Comparison of ENCODE assay signal across 8 cellular contexts in genomic region chr19:50330365-50331078, GRCh38. TPM values are rescaled to one million over a fixed set of nuclear protein-coding genes. Genes with fewer than 3 reads are reported as not detected.
DNase-seq lines count a peak whose midpoint lies in the region; ATAC-seq, FAIRE-seq and TF ChIP-seq lines count a peak whose summit lies in the region.

No MANE protein-coding gene starts in this region.

- H3K9me3 ChIP-seq in T-helper 17 cell (ENCODE audit: control insufficient read depth, low read length, poor library complexity, severe bottlenecking) (no peaks in the 10 kb centered on the region), astrocyte (ENCODE audit: insufficient read depth, low read depth, low read length) (peaks cover 5% of the 10 kb centered on the region), kidney (ENCODE audit: control insufficient read depth in 1 of 2, low read length in 2 of 2) (no peaks in the 10 kb centered on the region)

- H3K27ac ChIP-seq in astrocyte (ENCODE audit: low read depth, low read length) (no peak overlapping the region), kidney (ENCODE audit: low read depth in 2 of 2, low read length in 2 of 2) (peak overlapping the region; percentile 84 to 89)

- peaks cover 33% of the 10 kb centered on the region for H3K27me3 ChIP-seq in astrocyte (ENCODE audit: insufficient read depth, low read length)

- ATAC-seq in GM21360 (IDR thresholded peaks at IDR 0.05; ENCODE audit: unreplicated experiment) (peak; percentile 26), T-helper 17 cell (peak; percentile 47)

- H3K27ac Mint-ChIP-seq in T-helper 17 cell, result peak overlapping the region; percentile 48
- H3K27ac Mint-ChIP-seq in astrocyte (ENCODE audit: unreplicated experiment), result no peak overlapping the region

- peak overlapping the region; percentile 63 for H3K4me2 ChIP-seq in astrocyte (ENCODE audit: low read length)

- H3K4me1 Mint-ChIP-seq in T-helper 17 cell (peaks cover 46% of the 10 kb centered on the region), astrocyte (ENCODE audit: low read depth, unreplicated experiment) (no peaks in the 10 kb centered on the region)

- no peaks in the 10 kb centered on the region for H3K79me2 ChIP-seq in astrocyte (ENCODE audit: insufficient read depth, low read length)

- H3K4me1 ChIP-seq in astrocyte (ENCODE audit: insufficient read depth, low read length) (peaks cover 8% of the 10 kb centered on the region), kidney (ENCODE audit: control insufficient read depth in 1 of 2, insufficient read depth in 1 of 2, low read depth in 1 of 2, low read length in 2 of 2) (peaks cover 0 to 31% of the 10 kb centered on the region in 2 donors)

- peaks cover 27% of the 10 kb centered on the region for H3K9me3 Mint-ChIP-seq in astrocyte (ENCODE audit: unreplicated experiment)

- no peaks in the 10 kb centered on the region for H3K36me3 ChIP-seq in astrocyte (ENCODE audit: insufficient read depth, low read length)
- no peaks in the 10 kb centered on the region for H3K36me3 ChIP-seq in kidney (ENCODE audit: control insufficient read depth in 1 of 2, insufficient read depth in 2 of 2, low read length in 2 of 2)

- H3K27me3 Mint-ChIP-seq in T-helper 17 cell (peaks cover 7% of the 10 kb centered on the region), astrocyte (ENCODE audit: low read depth, unreplicated experiment) (no peaks in the 10 kb centered on the region)

- intact Hi-C loops in kidney (cut with DNase I), result no loop called here

- H4K20me1 ChIP-seq in astrocyte (ENCODE audit: insufficient read depth, low read length), result no peaks in the 10 kb centered on the region

- H3K9ac ChIP-seq in astrocyte (ENCODE audit: low read length) (no peak overlapping the region), kidney (ENCODE audit: low read length in 2 of 2) (peak overlapping the region; percentile 55 to 91)

- H3K4me3 ChIP-seq in astrocyte (ENCODE audit: insufficient read depth, low read depth, low read length), result no peak overlapping the region
- peak overlapping the region; percentile 79 to 81 for H3K4me3 ChIP-seq in kidney (ENCODE audit: low read length in 2 of 2)

- FAIRE-seq in astrocyte (lab: Jason Lieb, UNC), result no peak
- FAIRE-seq in kidney (lab: Jason Lieb, UNC), result no peak

- H3K36me3 Mint-ChIP-seq in T-helper 17 cell (ENCODE audit: low read depth), result peaks cover 5% of the 10 kb centered on the region
- H3K36me3 Mint-ChIP-seq in astrocyte (ENCODE audit: low read depth, unreplicated experiment), result peaks cover 2% of the 10 kb centered on the region

- H2AFZ ChIP-seq in astrocyte (ENCODE audit: low read depth, low read length), result no peak overlapping the region

- TF ChIP-seq CTCF in astrocyte (IDR thresholded peaks at IDR 0.05; ENCODE audit: insufficient read depth, low read depth, low read length), result no peak
- TF ChIP-seq CTCF in kidney (IDR thresholded peaks at IDR 0.05; ENCODE audit: borderline replicate concordance, extremely low read depth, insufficient read depth), result no peak

- peak overlapping the region; percentile 71 for H3K4me3 Mint-ChIP-seq in T-helper 17 cell
- H3K4me3 Mint-ChIP-seq in astrocyte (ENCODE audit: unreplicated experiment), result no peak overlapping the region

- DNase-seq in AG20443 (ENCODE audit: low spot score) (peak; percentile 75), NCI-H1105 treated with DMSO at 0.1 percent for 48 hours (lab: John Stamatoyannopoulos, UW) (peak; percentile 93), T-helper 17 cell (peak; percentile 69 to 85 (median 78)), astrocyte (ENCODE audit: low read depth) (no peak), kidney (peak; percentile 95), HPDE6-E6E7 (ENCODE audit: extremely low spot score) (no peak)
- peak; percentile 76 for DNase-seq in stimulated activated CD4-positive, alpha-beta T cell treated with anti-CD3 and anti-CD28 coated beads, Interleukin-12 subunit alpha, Interleukin-12 subunit beta, amount 100 ng/mL, for 4 hours

RNA-seq across cellular contexts. Expression of gene KCNC3, which starts 1.3 kb away (rescaled TPM):
- total RNA-seq in T-helper 17 cell (1 to 10 TPM; 1.4 to 2.0 TPM), astrocyte (not detected in 2 replicates), kidney (31.0 TPM)
- polyA plus RNA-seq in kidney (ENCODE audit: insufficient read depth, low read depth, low replicate concordance), result 9.1 TPM

RNA-seq across cellular contexts. Expression of gene NAPSA, which starts 34.9 kb away (rescaled TPM):
- total RNA-seq in T-helper 17 cell, result under 1 TPM; 0.73 to 0.99 TPM
- total RNA-seq in astrocyte, result not detected in 2 replicates
- 217 TPM for total RNA-seq in kidney
- 268 TPM for polyA plus RNA-seq in kidney (ENCODE audit: insufficient read depth, low read depth, low replicate concordance)

RNA-seq across cellular contexts. Expression of gene NR1H2, which starts 45.7 kb away (rescaled TPM):
- 100 to 1,000 TPM; 208 to 276 TPM for total RNA-seq in T-helper 17 cell
- 33.4 and 34.8 TPM in 2 replicates for total RNA-seq in astrocyte
- total RNA-seq in kidney, result 80.4 TPM
- polyA plus RNA-seq in kidney (ENCODE audit: insufficient read depth, low read depth, low replicate concordance), result 59.7 TPM

RNA-seq across cellular contexts. Expression of gene POLD1, which starts 53.6 kb away (rescaled TPM):
- 10 to 100 TPM; 23.5 to 26.6 TPM for total RNA-seq in T-helper 17 cell
- 18.9 and 19.9 TPM in 2 replicates for total RNA-seq in astrocyte
- total RNA-seq in kidney, result 22.1 TPM
- 17.8 TPM for polyA plus RNA-seq in kidney (ENCODE audit: insufficient read depth, low read depth, low replicate concordance)

Comparison
In these comparisons a context has a peak if more than half of its experiments do, and no peak if none do; other contexts are left out.
1. DNase-seq: peak in AG20443 (single experiment), NCI-H1105 treated with DMSO at 0.1 percent for 48 hours (single experiment), T-helper 17 cell (3 of 3), kidney (single experiment) and stimulated activated CD4-positive, alpha-beta T cell treated with anti-CD3 and anti-CD28 coated beads, Interleukin-12 subunit alpha, Interleukin-12 subunit beta, amount 100 ng/mL, for 4 hours (single experiment); none in astrocyte (single experiment) and HPDE6-E6E7 (single experiment).
2. RNA of gene KCNC3, which starts 1.3 kb away (total RNA-seq): 31.0 TPM in kidney (single experiment); 1.4 to 2.0 TPM in T-helper 17 cell and not detected in astrocyte; every median in the first group is over 10 times any median in the second.
3. RNA of gene NAPSA, which starts 34.9 kb away (total RNA-seq): 217 TPM in kidney (single experiment); 0.73 to 0.99 TPM in T-helper 17 cell and not detected in astrocyte; every median in the first group is over 100 times any median in the second.